In genomic region chr10:97463363-97464132, GRCh38 we compare ENCODE assay signal across 8 cellular contexts. TPM values are rescaled to one million over a fixed set of nuclear protein-coding genes. Genes with fewer than 3 reads are reported as not detected.
DNase-seq lines count a peak whose midpoint lies in the region; ATAC-seq and TF ChIP-seq lines count a peak whose summit lies in the region.

No MANE protein-coding gene starts in this region.

- no peaks in the 10 kb centered on the region for H3K27me3 ChIP-seq in right lobe of liver
- no peaks in the 10 kb centered on the region for H3K27me3 ChIP-seq in tibial artery

- H3K4me1 ChIP-seq in right lobe of liver, result peaks cover 0 to 5% (median 0%) of the 10 kb centered on the region in 4 donors
- H3K4me1 ChIP-seq in tibial artery, result no peaks in the 10 kb centered on the region

- TF ChIP-seq POLR2A in right lobe of liver (IDR thresholded peaks at IDR 0.05), result no peak

- H3K27ac ChIP-seq in right lobe of liver (no peak overlapping the region), tibial artery (peak overlapping the region; percentile 3 to 34)

- peak; percentile 92 to 97 (median 92) for ATAC-seq in right lobe of liver
- no peak for ATAC-seq in GM21390 (IDR thresholded peaks at IDR 0.05; ENCODE audit: unreplicated experiment)

- 62% methylated on average over 4 of the region's 4 CpGs for WGBS in right lobe of liver (ENCODE audit: insufficient coverage, low coverage, low lambda C conversion rate, missing lambda C conversion rate)

- TF ChIP-seq CTCF in right lobe of liver (IDR thresholded peaks at IDR 0.05), result peak; percentile 84 to 89 (median 88)
- TF ChIP-seq CTCF in tibial artery (IDR thresholded peaks at IDR 0.05), result peak; percentile 84 to 87

- H3K9me3 ChIP-seq in right lobe of liver (no peaks in the 10 kb centered on the region), tibial artery (no peaks in the 10 kb centered on the region)

- H3K36me3 ChIP-seq in right lobe of liver, result peaks cover 6 to 82% (median 44%) of the 10 kb centered on the region in 4 donors
- peaks cover 85 to 100% (median 95%) of the 10 kb centered on the region in 3 donors for H3K36me3 ChIP-seq in tibial artery

- peak; percentile 41 for DNase-seq in SIG-M5 treated with dmso at 0.1 percent for 504 hours (lab: John Stamatoyannopoulos, UW; ENCODE audit: unreplicated experiment)
- DNase-seq in SIG-M5 (lab: John Stamatoyannopoulos, UW), result no peak
- DNase-seq in Kasumi-1 (lab: John Stamatoyannopoulos, UW), result peak; percentile 66 to 74
- peak in 4 of 5 donors; percentile 10 to 35 (median 18) for DNase-seq in T-helper 1 cell
- peak; percentile 25 for DNase-seq in dedifferentiated amniotic fluid mesenchymal stem cell (ENCODE audit: extremely low spot score)
- DNase-seq in right lobe of liver, result peak in 1 of 3 donors; percentile 61
- no peak for DNase-seq in tibial artery

- intact Hi-C loops in right lobe of liver (cut with DNase I), result loop anchor here (5.0 to 10.0 kb wide), 2 partner anchors 81 to 89 kb away; no protein-coding TSS in a partner anchor
- intact Hi-C loops in tibial artery (cut with DNase I; ENCODE audit: low total_unique reads), result loop anchor here (5.0 kb wide), 1 partner anchor 89 kb away; no protein-coding TSS in a partner anchor

- H3K4me3 ChIP-seq in right lobe of liver (no peak overlapping the region), tibial artery (no peak overlapping the region)

RNA-seq across cellular contexts. Expression of gene ZDHHC16, which starts 17.6 kb away (rescaled TPM):
- 10 to 100 TPM; 15.8 to 27.0 (median 22.8) TPM for total RNA-seq in right lobe of liver

RNA-seq across cellular contexts. Expression of gene EXOSC1, which starts 17.7 kb away (rescaled TPM):
- total RNA-seq in right lobe of liver, result 10 to 100 TPM in 5 of 6 experiments, 1 to 10 TPM in 1; 9.2 to 19.1 (median 11.8) TPM

RNA-seq across cellular contexts. Expression of gene MMS19, which starts 34.7 kb away (rescaled TPM):
- 10 to 100 TPM; 18.7 to 40.7 (median 20.3) TPM for total RNA-seq in right lobe of liver

RNA-seq across cellular contexts. Expression of gene UBTD1, which starts 35.2 kb away (rescaled TPM):
- total RNA-seq in right lobe of liver, result 1 to 10 TPM; 5.4 to 8.8 (median 7.0) TPM

RNA-seq across cellular contexts. Expression of gene PGAM1, which starts 37.6 kb away (rescaled TPM):
- total RNA-seq in right lobe of liver, result 100 to 1,000 TPM; 100 to 228 (median 162) TPM

Comparison
In these comparisons a context has a peak if more than half of its experiments do, and no peak if none do; other contexts are left out.
1. DNase-seq: peak in SIG-M5 treated with dmso at 0.1 percent for 504 hours (single experiment), Kasumi-1 (2 of 2), T-helper 1 cell (4 of 5) and dedifferentiated amniotic fluid mesenchymal stem cell (single experiment); none in SIG-M5 (single experiment) and tibial artery (0 of 2).
2. H3K27ac ChIP-seq: peak in tibial artery (2 of 2); none in right lobe of liver (0 of 3).